ENCODE assay signal across 2 cellular contexts in the genomic region with DNA sequence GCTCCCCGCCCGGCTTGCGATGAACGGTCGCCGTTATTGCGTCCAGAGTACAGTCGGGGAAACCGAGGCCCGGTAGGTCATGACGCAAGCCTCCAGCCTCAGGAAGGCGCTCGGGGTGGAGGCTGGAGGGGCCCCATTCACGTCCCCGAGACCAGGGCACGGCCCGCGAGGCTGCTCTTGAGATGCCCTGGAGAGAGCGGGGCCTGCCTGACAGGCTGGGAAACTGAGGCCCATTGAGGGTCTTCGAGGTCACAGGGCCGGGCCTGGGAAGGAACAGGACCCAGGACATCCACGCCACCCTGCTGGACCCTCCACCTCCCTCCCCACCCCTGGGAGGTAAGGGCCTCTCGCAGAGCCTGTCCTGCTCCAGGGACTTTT.
TF ChIP-seq lines count a peak whose summit lies in the region.

No MANE protein-coding gene starts in this region.

TF ChIP-seq in SK-N-SH, 30 proteins besides CTCF, POLR2A, EP300 and RAD21 (continued from another document):
- TF ChIP-seq NRF1 (IDR thresholded peaks at IDR 0.05; ENCODE audit: low read depth, low read length), result no peak
TF ChIP-seq in SK-N-SH: peak in this region for 0.

TF ChIP-seq in SK-N-SH treated with all-trans-retinoic acid at 6 μM for 48 hours, 23 proteins besides CTCF, POLR2A, EP300 and RAD21 (continued from another document):
- TF ChIP-seq, protein P1, sequence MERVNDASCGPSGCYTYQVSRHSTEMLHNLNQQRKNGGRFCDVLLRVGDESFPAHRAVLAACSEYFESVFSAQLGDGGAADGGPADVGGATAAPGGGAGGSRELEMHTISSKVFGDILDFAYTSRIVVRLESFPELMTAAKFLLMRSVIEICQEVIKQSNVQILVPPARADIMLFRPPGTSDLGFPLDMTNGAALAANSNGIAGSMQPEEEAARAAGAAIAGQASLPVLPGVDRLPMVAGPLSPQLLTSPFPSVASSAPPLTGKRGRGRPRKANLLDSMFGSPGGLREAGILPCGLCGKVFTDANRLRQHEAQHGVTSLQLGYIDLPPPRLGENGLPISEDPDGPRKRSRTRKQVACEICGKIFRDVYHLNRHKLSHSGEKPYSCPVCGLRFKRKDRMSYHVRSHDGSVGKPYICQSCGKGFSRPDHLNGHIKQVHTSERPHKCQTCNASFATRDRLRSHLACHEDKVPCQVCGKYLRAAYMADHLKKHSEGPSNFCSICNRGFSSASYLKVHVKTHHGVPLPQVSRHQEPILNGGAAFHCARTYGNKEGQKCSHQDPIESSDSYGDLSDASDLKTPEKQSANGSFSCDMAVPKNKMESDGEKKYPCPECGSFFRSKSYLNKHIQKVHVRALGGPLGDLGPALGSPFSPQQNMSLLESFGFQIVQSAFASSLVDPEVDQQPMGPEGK (CRISPR knock-in tag; IDR thresholded peaks at IDR 0.05; ENCODE audit: borderline replicate concordance), result no peak
- no peak for TF ChIP-seq CSDC2 (CRISPR knock-in tag; IDR thresholded peaks at IDR 0.05)
- no peak for TF ChIP-seq SNAI2 (CRISPR knock-in tag; IDR thresholded peaks at IDR 0.05)
- TF ChIP-seq, protein P2, sequence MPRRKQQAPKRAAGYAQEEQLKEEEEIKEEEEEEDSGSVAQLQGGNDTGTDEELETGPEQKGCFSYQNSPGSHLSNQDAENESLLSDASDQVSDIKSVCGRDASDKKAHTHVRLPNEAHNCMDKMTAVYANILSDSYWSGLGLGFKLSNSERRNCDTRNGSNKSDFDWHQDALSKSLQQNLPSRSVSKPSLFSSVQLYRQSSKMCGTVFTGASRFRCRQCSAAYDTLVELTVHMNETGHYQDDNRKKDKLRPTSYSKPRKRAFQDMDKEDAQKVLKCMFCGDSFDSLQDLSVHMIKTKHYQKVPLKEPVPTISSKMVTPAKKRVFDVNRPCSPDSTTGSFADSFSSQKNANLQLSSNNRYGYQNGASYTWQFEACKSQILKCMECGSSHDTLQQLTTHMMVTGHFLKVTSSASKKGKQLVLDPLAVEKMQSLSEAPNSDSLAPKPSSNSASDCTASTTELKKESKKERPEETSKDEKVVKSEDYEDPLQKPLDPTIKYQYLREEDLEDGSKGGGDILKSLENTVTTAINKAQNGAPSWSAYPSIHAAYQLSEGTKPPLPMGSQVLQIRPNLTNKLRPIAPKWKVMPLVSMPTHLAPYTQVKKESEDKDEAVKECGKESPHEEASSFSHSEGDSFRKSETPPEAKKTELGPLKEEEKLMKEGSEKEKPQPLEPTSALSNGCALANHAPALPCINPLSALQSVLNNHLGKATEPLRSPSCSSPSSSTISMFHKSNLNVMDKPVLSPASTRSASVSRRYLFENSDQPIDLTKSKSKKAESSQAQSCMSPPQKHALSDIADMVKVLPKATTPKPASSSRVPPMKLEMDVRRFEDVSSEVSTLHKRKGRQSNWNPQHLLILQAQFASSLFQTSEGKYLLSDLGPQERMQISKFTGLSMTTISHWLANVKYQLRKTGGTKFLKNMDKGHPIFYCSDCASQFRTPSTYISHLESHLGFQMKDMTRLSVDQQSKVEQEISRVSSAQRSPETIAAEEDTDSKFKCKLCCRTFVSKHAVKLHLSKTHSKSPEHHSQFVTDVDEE (CRISPR knock-in tag; IDR thresholded peaks at IDR 0.05), result no peak
- TF ChIP-seq, protein P3, sequence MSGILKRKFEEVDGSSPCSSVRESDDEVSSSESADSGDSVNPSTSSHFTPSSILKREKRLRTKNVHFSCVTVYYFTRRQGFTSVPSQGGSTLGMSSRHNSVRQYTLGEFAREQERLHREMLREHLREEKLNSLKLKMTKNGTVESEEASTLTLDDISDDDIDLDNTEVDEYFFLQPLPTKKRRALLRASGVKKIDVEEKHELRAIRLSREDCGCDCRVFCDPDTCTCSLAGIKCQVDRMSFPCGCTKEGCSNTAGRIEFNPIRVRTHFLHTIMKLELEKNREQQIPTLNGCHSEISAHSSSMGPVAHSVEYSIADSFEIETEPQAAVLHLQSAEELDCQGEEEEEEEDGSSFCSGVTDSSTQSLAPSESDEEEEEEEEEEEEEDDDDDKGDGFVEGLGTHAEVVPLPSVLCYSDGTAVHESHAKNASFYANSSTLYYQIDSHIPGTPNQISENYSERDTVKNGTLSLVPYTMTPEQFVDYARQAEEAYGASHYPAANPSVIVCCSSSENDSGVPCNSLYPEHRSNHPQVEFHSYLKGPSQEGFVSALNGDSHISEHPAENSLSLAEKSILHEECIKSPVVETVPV (CRISPR knock-in tag; IDR thresholded peaks at IDR 0.05), result no peak
